14 cellular contexts compared by ENCODE assay signal in the genomic region with DNA sequence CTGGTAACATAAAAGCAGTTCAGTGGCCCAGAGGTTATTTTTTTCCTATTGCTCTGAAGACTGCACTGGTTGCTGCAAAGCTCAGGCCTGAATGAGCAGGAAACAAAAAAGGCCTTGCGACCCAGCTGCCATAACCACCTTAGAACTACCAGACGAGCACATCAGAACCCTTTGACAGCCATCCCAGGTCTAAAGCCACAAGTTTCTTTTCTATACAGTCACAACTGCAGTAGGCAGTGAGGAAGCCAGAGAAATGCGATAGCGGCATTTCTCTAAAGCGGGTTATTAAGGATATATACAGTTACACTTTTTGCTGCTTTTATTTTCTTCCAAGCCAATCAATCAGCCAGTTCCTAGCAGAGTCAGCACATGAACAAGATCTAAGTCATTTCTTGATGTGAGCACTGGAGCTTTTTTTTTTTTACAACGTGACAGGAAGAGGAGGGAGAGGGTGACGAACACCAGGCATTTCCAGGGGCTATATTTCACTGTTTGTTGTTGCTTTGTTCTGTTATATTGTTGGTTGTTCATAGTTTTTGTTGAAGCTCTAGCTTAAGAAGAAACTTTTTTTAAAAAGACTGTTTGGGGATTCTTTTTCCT. TPM values are rescaled to one million over a fixed set of nuclear protein-coding genes. Genes with fewer than 3 reads are reported as not detected.
A peak's percentile ranks its signal among the peaks of the same experiment; 100 is the strongest.
DNase-seq lines count a peak whose midpoint lies in the region; ATAC-seq, FAIRE-seq and TF ChIP-seq lines count a peak whose summit lies in the region.
"Had no signal": no experiment of that assay in that cellular context is flagged by ENCODE, and none has a peak within 500 bp of the region (broad histone marks: within the 10 kb centered on the region; RNA-seq: fewer than 3 reads in every experiment).

No MANE protein-coding gene starts in this region.

- POLR2A ChIA-PET in activated CD4-positive, alpha-beta T cell treated with anti-CD3 and anti-CD28 coated beads for 36 hours (lab: Charles Lee), result interaction anchor here (0.6 kb wide), 1 partner anchor 116 kb away, joined by 5 read pairs; no protein-coding TSS in a partner anchor

- ATAC-seq in activated CD4-positive, alpha-beta T cell treated with anti-CD3 and anti-CD28 coated beads for 36 hours, result peak; percentile 86
- no peak for ATAC-seq in HG03159 (IDR thresholded peaks at IDR 0.05; ENCODE audit: unreplicated experiment)
- no peak for ATAC-seq in pancreas
- no peak for ATAC-seq in GM19467 (IDR thresholded peaks at IDR 0.05; ENCODE audit: unreplicated experiment)
- ATAC-seq: A549, K562 had no signal

- H3K4me1 ChIP-seq in pancreas, result no peaks in the 10 kb centered on the region

- TF ChIP-seq CTCF in epithelial cell of esophagus (IDR thresholded peaks at IDR 0.05; ENCODE audit: insufficient read depth, low read depth, low read length, missing control alignments) (no peak), osteocyte (IDR thresholded peaks at IDR 0.05) (no peak), pancreas (IDR thresholded peaks at IDR 0.05) (no peak)

- CTCF ChIA-PET in activated CD4-positive, alpha-beta T cell treated with anti-CD3 and anti-CD28 coated beads for 36 hours (lab: Charles Lee), result interaction anchor here (0.6 kb wide), 1 partner anchor 117 kb away, joined by 3 read pairs; no protein-coding TSS in a partner anchor

- H3K27ac Mint-ChIP-seq in activated CD4-positive, alpha-beta T cell treated with anti-CD3 and anti-CD28 coated beads for 36 hours, result peak overlapping the region; percentile 61
- H3K27ac Mint-ChIP-seq in osteocyte (ENCODE audit: unreplicated experiment), result peak overlapping the region; percentile 78

- no peak overlapping the region for H3K4me3 Mint-ChIP-seq in activated CD4-positive, alpha-beta T cell treated with anti-CD3 and anti-CD28 coated beads for 36 hours
- H3K4me3 Mint-ChIP-seq in osteocyte (ENCODE audit: unreplicated experiment), result no peak overlapping the region
- H3K4me3 Mint-ChIP-seq: naive B cell had no signal

- intact Hi-C loops in activated CD4-positive, alpha-beta T cell treated with anti-CD3 and anti-CD28 coated beads for 36 hours (cut with DNase I, micrococcal nuclease), result no loop called here
- intact Hi-C loops in pancreas (cut with DNase I), result no loop called here

- no peak overlapping the region for H3K27ac ChIP-seq in pancreas

- WGBS in pancreas, 2 donors, result 84 to 86% methylated on average over 7 of the region's 7 CpGs

- H3K4me1 Mint-ChIP-seq in activated CD4-positive, alpha-beta T cell treated with anti-CD3 and anti-CD28 coated beads for 36 hours, result peaks cover 13% of the 10 kb centered on the region
- peaks cover 19% of the 10 kb centered on the region for H3K4me1 Mint-ChIP-seq in osteocyte (ENCODE audit: unreplicated experiment)
- H3K4me1 Mint-ChIP-seq: naive B cell had no signal

- H3K27me3 ChIP-seq in pancreas, result no peaks in the 10 kb centered on the region

- H3K27me3 Mint-ChIP-seq in activated CD4-positive, alpha-beta T cell treated with anti-CD3 and anti-CD28 coated beads for 36 hours, result no peaks in the 10 kb centered on the region
- H3K27me3 Mint-ChIP-seq in osteocyte (ENCODE audit: unreplicated experiment), result no peaks in the 10 kb centered on the region
- H3K27me3 Mint-ChIP-seq: naive B cell had no signal

- H3K36me3 Mint-ChIP-seq in activated CD4-positive, alpha-beta T cell treated with anti-CD3 and anti-CD28 coated beads for 36 hours (ENCODE audit: low read depth), result peaks cover 34% of the 10 kb centered on the region
- H3K36me3 Mint-ChIP-seq in osteocyte (ENCODE audit: unreplicated experiment), result peaks cover 58% of the 10 kb centered on the region

- no peak for FAIRE-seq in pancreas (lab: Jason Lieb, UNC)
- FAIRE-seq: A549, bronchial epithelial cell, K562 had no signal

- H3K4me3 ChIP-seq in epithelial cell of esophagus (ENCODE audit: low read length) (no peak overlapping the region), pancreas (no peak overlapping the region)
- H3K4me3 ChIP-seq: A549, K562 had no signal

- no peaks in the 10 kb centered on the region for H3K9me3 Mint-ChIP-seq in activated CD4-positive, alpha-beta T cell treated with anti-CD3 and anti-CD28 coated beads for 36 hours (ENCODE audit: low read depth)
- no peaks in the 10 kb centered on the region for H3K9me3 Mint-ChIP-seq in osteocyte (ENCODE audit: unreplicated experiment)
- H3K9me3 Mint-ChIP-seq: naive B cell had no signal

- H3K9me3 ChIP-seq in pancreas, result no peaks in the 10 kb centered on the region
- H3K9me3 ChIP-seq: A549 had no signal

- DNase-seq in activated CD4-positive, alpha-beta T cell treated with anti-CD3 and anti-CD28 coated beads for 36 hours, result no peak
- no peak for DNase-seq in activated CD4-positive, alpha-beta T cell treated with anti-CD3 and anti-CD28 coated beads, Interleukin-2, amount 50 U/mL, for 48 hours
- peak; percentile 83 for DNase-seq in RKO (ENCODE audit: low spot score)
- peak; percentile 15 for DNase-seq in epithelial cell of esophagus (ENCODE audit: low read depth)
- DNase-seq in osteocyte (ENCODE audit: extremely low spot score, unreplicated experiment), result no peak
- no peak for DNase-seq in pancreas
- DNase-seq: activated CD4-positive, alpha-beta T cell treated with anti-CD3 and anti-CD28 coated beads, Interleukin-2, amount 50 U/mL, for 4 hours; naive B cell; stimulated activated CD4-positive, alpha-beta T cell treated with anti-CD3 and anti-CD28 coated beads, Interleukin-2, amount 100 ng/mL, for 48 hours had no signal

- peaks cover 0 to 9% (median 0%) of the 10 kb centered on the region in 3 donors for H3K36me3 ChIP-seq in pancreas

RNA-seq across cellular contexts. Expression of a gene that starts 48.8 kb away (rescaled TPM):
- total RNA-seq in activated CD4-positive, alpha-beta T cell treated with anti-CD3 and anti-CD28 coated beads for 36 hours, result 10 to 100 TPM in 1 of 2 experiments, 1 to 10 TPM in 1; 9.1 to 12.2 TPM
- total RNA-seq in osteocyte, result 50.5 and 52.9 TPM in 2 replicates
- 10 to 100 TPM in 2 of 6 donors, 1 to 10 TPM in 4; 7.0 to 18.2 (median 9.4) TPM for total RNA-seq in pancreas
- polyA plus RNA-seq in pancreas, result 10 to 100 TPM in 1 of 2 donors, 1 to 10 TPM in 1; 7.9 to 15.0 TPM

Comparison
In these comparisons a context has a peak if more than half of its experiments do, and no peak if none do; other contexts are left out.
1. DNase-seq: peak in RKO (single experiment) and epithelial cell of esophagus (single experiment); none in activated CD4-positive, alpha-beta T cell treated with anti-CD3 and anti-CD28 coated beads for 36 hours (single experiment), activated CD4-positive, alpha-beta T cell treated with anti-CD3 and anti-CD28 coated beads, Interleukin-2, amount 50 U/mL, for 48 hours (0 of 2), osteocyte (single experiment) and pancreas (0 of 6).